In genomic region chr20:47389867-47390347, GRCh38 we compare ENCODE assay signal across 11 cellular contexts. TPM values are rescaled to one million over a fixed set of nuclear protein-coding genes. Genes with fewer than 3 reads are reported as not detected.
A peak's percentile ranks its signal among the peaks of the same experiment; 100 is the strongest.
DNase-seq lines count a peak whose midpoint lies in the region; ATAC-seq and TF ChIP-seq lines count a peak whose summit lies in the region.
"Had no signal": no experiment of that assay in that cellular context is flagged by ENCODE, and none has a peak within 500 bp of the region (broad histone marks: within the 10 kb centered on the region; RNA-seq: fewer than 3 reads in every experiment).

No MANE protein-coding gene starts in this region.

- H3K9me3 ChIP-seq in upper lobe of right lung, result no peaks in the 10 kb centered on the region

- H3K4me1 Mint-ChIP-seq in stimulated activated naive CD8-positive, alpha-beta T cell treated with anti-CD3 and anti-CD28 coated beads, Interleukin-15, Interleukin-2, amounts not matched to agents 100 ng/mL and 50 ng/mL, for 24 hours (ENCODE audit: low read depth), result peaks cover 23% of the 10 kb centered on the region

- no peaks in the 10 kb centered on the region for H3K36me3 ChIP-seq in upper lobe of right lung

- intact Hi-C loops in upper lobe of right lung (cut with DNase I), result no loop called here

- TF ChIP-seq CTCF in epithelial cell of esophagus (IDR thresholded peaks at IDR 0.05; ENCODE audit: insufficient read depth, low read depth, low read length, missing control alignments) (no peak), upper lobe of right lung (IDR thresholded peaks at IDR 0.05) (no peak)

- peak overlapping the region; percentile 59 for H3K27ac Mint-ChIP-seq in stimulated activated naive CD8-positive, alpha-beta T cell treated with anti-CD3 and anti-CD28 coated beads, Interleukin-15, Interleukin-2, amounts not matched to agents 100 ng/mL and 50 ng/mL, for 24 hours

- H3K4me3 Mint-ChIP-seq in stimulated activated naive CD8-positive, alpha-beta T cell treated with anti-CD3 and anti-CD28 coated beads, Interleukin-15, Interleukin-2, amounts not matched to agents 100 ng/mL and 50 ng/mL, for 24 hours, result no peak overlapping the region

- no peak overlapping the region for H3K4me3 ChIP-seq in epithelial cell of esophagus (ENCODE audit: low read length)
- H3K4me3 ChIP-seq in upper lobe of right lung, result no peak overlapping the region
- H3K4me3 ChIP-seq: coronary artery had no signal

- H3K27me3 Mint-ChIP-seq in stimulated activated naive CD8-positive, alpha-beta T cell treated with anti-CD3 and anti-CD28 coated beads, Interleukin-15, Interleukin-2, amounts not matched to agents 100 ng/mL and 50 ng/mL, for 24 hours, result no peaks in the 10 kb centered on the region

- H3K9me3 Mint-ChIP-seq in stimulated activated naive CD8-positive, alpha-beta T cell treated with anti-CD3 and anti-CD28 coated beads, Interleukin-15, Interleukin-2, amounts not matched to agents 100 ng/mL and 50 ng/mL, for 24 hours, result peaks cover 11% of the 10 kb centered on the region

- no peaks in the 10 kb centered on the region for H3K36me3 Mint-ChIP-seq in stimulated activated naive CD8-positive, alpha-beta T cell treated with anti-CD3 and anti-CD28 coated beads, Interleukin-15, Interleukin-2, amounts not matched to agents 100 ng/mL and 50 ng/mL, for 24 hours (ENCODE audit: low read depth)

- no peak overlapping the region for H3K27ac ChIP-seq in upper lobe of right lung
- H3K27ac ChIP-seq: coronary artery had no signal

- H3K4me1 ChIP-seq in upper lobe of right lung, result no peaks in the 10 kb centered on the region

- ATAC-seq in stimulated activated naive CD8-positive, alpha-beta T cell treated with anti-CD3 and anti-CD28 coated beads, Interleukin-15, Interleukin-2, amounts not matched to agents 100 U/mL and 50 U/mL, for 24 hours, result no peak
- ATAC-seq in upper lobe of right lung (peak; percentile 24), HG03159 (IDR thresholded peaks at IDR 0.05; ENCODE audit: unreplicated experiment) (no peak)
- ATAC-seq: left lobe of liver had no signal

- H3K27me3 ChIP-seq in upper lobe of right lung, result no peaks in the 10 kb centered on the region

- DNase-seq in stimulated activated naive CD8-positive, alpha-beta T cell treated with anti-CD3 and anti-CD28 coated beads, Interleukin-15, Interleukin-2, amounts not matched to agents 100 U/mL and 50 U/mL, for 24 hours, result no peak
- DNase-seq in RPMI7951 (ENCODE audit: low read depth) (peak; percentile 99), epithelial cell of esophagus (ENCODE audit: low read depth) (peak; percentile 98), upper lobe of right lung (no peak), HuH-7 (ENCODE audit: low spot score) (no peak), NCI-H146 (lab: John Stamatoyannopoulos, UW) (no peak)
- DNase-seq: H7 had no signal

RNA-seq across cellular contexts. Expression of gene ZMYND8, which starts 33.4 kb away (rescaled TPM):
- 26.6 and 36.0 TPM in 2 replicates for total RNA-seq in RPMI7951 (2014; rRNA removed; shearing (Covaris generic))
- total RNA-seq in upper lobe of right lung, result 45.7 TPM

Comparison
In these comparisons a context has a peak if more than half of its experiments do, and no peak if none do; other contexts are left out.
1. DNase-seq: peak in RPMI7951 (single experiment) and epithelial cell of esophagus (single experiment); none in stimulated activated naive CD8-positive, alpha-beta T cell treated with anti-CD3 and anti-CD28 coated beads, Interleukin-15, Interleukin-2, amounts not matched to agents 100 U/mL and 50 U/mL, for 24 hours (single experiment), upper lobe of right lung (single experiment), HuH-7 (single experiment) and NCI-H146 (single experiment).